In the genomic region with DNA sequence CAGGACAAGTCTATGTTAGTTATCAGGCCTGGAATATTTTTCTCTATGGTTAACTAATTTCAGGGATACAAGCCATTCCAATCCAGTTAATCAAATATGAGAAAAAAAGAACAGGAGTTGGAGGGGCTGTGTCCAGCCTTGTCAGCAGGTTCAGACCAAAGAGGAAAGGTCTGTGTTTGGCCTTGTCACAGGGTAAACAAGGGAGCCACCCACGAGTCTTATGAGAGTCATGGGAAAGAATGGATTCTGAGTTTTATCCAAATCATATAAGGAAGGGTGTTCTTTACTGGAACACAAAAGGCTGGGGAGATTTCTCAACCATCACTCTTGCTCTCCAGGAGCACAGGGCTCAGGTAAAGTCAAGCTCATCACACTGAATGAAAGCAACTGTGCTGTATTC, we compare ENCODE assay signal across 28 cellular contexts.
"Had no signal": no experiment of that assay in that cellular context is flagged by ENCODE, and none has a peak within 500 bp of the region (broad histone marks: within the 10 kb centered on the region; RNA-seq: fewer than 3 reads in every experiment).

No MANE protein-coding gene starts in this region.

- H3K36me3 ChIP-seq: stomach, suprapubic skin, thoracic aorta, thyroid gland, tibial artery, tibial nerve, transverse colon, upper lobe of left lung, upper lobe of right lung, uterus, vagina had no signal

- H3K4me1 ChIP-seq: stomach, suprapubic skin, testis, thyroid gland, tibial artery, tibial nerve, transverse colon, upper lobe of left lung, upper lobe of right lung, uterus, vagina had no signal

- H3K27ac ChIP-seq: stomach, suprapubic skin, testis, thoracic aorta, thyroid gland, tibial artery, tibial nerve, transverse colon, upper lobe of left lung, upper lobe of right lung, uterus, vagina had no signal

- H3K4me3 ChIP-seq: stomach, suprapubic skin, testis, thoracic aorta, thyroid gland, tibial artery, tibial nerve, transverse colon, upper lobe of left lung, upper lobe of right lung, uterus, vagina had no signal

- ATAC-seq: stimulated activated effector memory CD8-positive, alpha-beta T cell treated with anti-CD3 and anti-CD28 coated beads, Interleukin-12 subunit alpha, Interleukin-12 subunit beta, amount 100 ng/mL, for 72 hours; stimulated activated memory B cell treated with anti-CD40 and anti-IgM and Interleukin-4, amounts not matched to agents 10 μg/mL and 1 μg/mL and 100 μg/mL, for 72 hours; stimulated activated naive B cell treated with anti-CD40 and anti-IgM and Interleukin-4, amounts not matched to agents 10 μg/mL and 1 μg/mL and 100 μg/mL, for 72 hours; stimulated activated naive CD8-positive, alpha-beta T cell treated with anti-CD3 and anti-CD28 coated beads, Interleukin-15, amount 100 ng/mL, for 72 hours; stimulated activated naive CD8-positive, alpha-beta T cell treated with anti-CD3 and anti-CD28 coated beads, Interleukin-15, Interleukin-2, amounts not matched to agents 100 U/mL and 50 U/mL, for 24 hours; upper lobe of right lung had no signal

- H3K4me3 Mint-ChIP-seq: stimulated activated effector memory CD8-positive, alpha-beta T cell treated with anti-CD3 and anti-CD28 coated beads, Interleukin-12 subunit alpha, Interleukin-12 subunit beta, amount 100 ng/mL, for 72 hours; stimulated activated memory B cell treated with anti-CD40 and anti-IgM and Interleukin-4, amounts not matched to agents 10 μg/mL and 1 μg/mL and 100 μg/mL, for 72 hours; stimulated activated naive B cell treated with anti-CD40 and anti-IgM and Interleukin-4, amounts not matched to agents 10 μg/mL and 1 μg/mL and 100 μg/mL, for 72 hours; stimulated activated naive CD8-positive, alpha-beta T cell treated with anti-CD3 and anti-CD28 coated beads, Interleukin-15, amount 100 ng/mL, for 72 hours; stimulated activated naive CD8-positive, alpha-beta T cell treated with anti-CD3 and anti-CD28 coated beads, Interleukin-15, Interleukin-2, amounts not matched to agents 100 ng/mL and 50 ng/mL, for 24 hours; type B pancreatic cell had no signal

- H3K27ac Mint-ChIP-seq: stimulated activated effector memory CD8-positive, alpha-beta T cell treated with anti-CD3 and anti-CD28 coated beads, Interleukin-12 subunit alpha, Interleukin-12 subunit beta, amount 100 ng/mL, for 72 hours; stimulated activated memory B cell treated with anti-CD40 and anti-IgM and Interleukin-4, amounts not matched to agents 10 μg/mL and 1 μg/mL and 100 μg/mL, for 72 hours; stimulated activated naive B cell treated with anti-CD40 and anti-IgM and Interleukin-4, amounts not matched to agents 10 μg/mL and 1 μg/mL and 100 μg/mL, for 72 hours; stimulated activated naive CD8-positive, alpha-beta T cell treated with anti-CD3 and anti-CD28 coated beads, Interleukin-15, amount 100 ng/mL, for 72 hours; stimulated activated naive CD8-positive, alpha-beta T cell treated with anti-CD3 and anti-CD28 coated beads, Interleukin-15, Interleukin-2, amounts not matched to agents 100 ng/mL and 50 ng/mL, for 24 hours; type B pancreatic cell had no signal

- H3K9me3 Mint-ChIP-seq: stimulated activated effector memory CD8-positive, alpha-beta T cell treated with anti-CD3 and anti-CD28 coated beads, Interleukin-12 subunit alpha, Interleukin-12 subunit beta, amount 100 ng/mL, for 72 hours; stimulated activated memory B cell treated with anti-CD40 and anti-IgM and Interleukin-4, amounts not matched to agents 10 μg/mL and 1 μg/mL and 100 μg/mL, for 72 hours; stimulated activated naive CD8-positive, alpha-beta T cell treated with anti-CD3 and anti-CD28 coated beads, Interleukin-15, amount 100 ng/mL, for 72 hours; type B pancreatic cell had no signal

- DNase-seq: stimulated activated CD4-positive, alpha-beta T cell treated with anti-CD3 and anti-CD28 coated beads, Interleukin-2, amount 100 ng/mL, for 48 hours; stimulated activated CD4-positive, alpha-beta T cell treated with anti-CD3 and anti-CD28 coated beads, Interleukin-4, amount 100 ng/mL, for 1 hour; stimulated activated CD4-positive, alpha-beta T cell treated with anti-CD3 and anti-CD28 coated beads, Interleukin-4, amount 100 ng/mL, for 24 hours; stimulated activated CD4-positive, alpha-beta T cell treated with anti-CD3 and anti-CD28 coated beads, Interleukin-4, amount 100 ng/mL, for 4 hours; stimulated activated CD8-positive, alpha-beta memory T cell treated with anti-CD3 and anti-CD28 coated beads, Interleukin-4, amount 100 ng/mL, for 48 hours; stimulated activated naive B cell treated with anti-CD40 and anti-IgM and Interleukin-4, amounts not matched to agents 10 μg/mL and 1 μg/mL and 100 μg/mL, for 72 hours; stimulated activated naive CD4-positive, alpha-beta T cell; stimulated activated naive CD4-positive, alpha-beta T cell treated with Interleukin-2 at 50 U/mL for 16 hours; stimulated activated naive CD8-positive, alpha-beta T cell treated with anti-CD3 and anti-CD28 coated beads, Interleukin-15, amount 100 ng/mL, for 72 hours; stimulated activated naive CD8-positive, alpha-beta T cell treated with anti-CD3 and anti-CD28 coated beads, Interleukin-15, Interleukin-2, amounts not matched to agents 100 U/mL and 50 U/mL, for 24 hours; stomach; substantia nigra; testis; thyroid gland; tibial artery; transverse colon; trophoblast cell; upper lobe of left lung; upper lobe of right lung; uterus had no signal

- H3K36me3 Mint-ChIP-seq: stimulated activated effector memory CD8-positive, alpha-beta T cell treated with anti-CD3 and anti-CD28 coated beads, Interleukin-12 subunit alpha, Interleukin-12 subunit beta, amount 100 ng/mL, for 72 hours; stimulated activated memory B cell treated with anti-CD40 and anti-IgM and Interleukin-4, amounts not matched to agents 10 μg/mL and 1 μg/mL and 100 μg/mL, for 72 hours; type B pancreatic cell had no signal

- H3K4me1 Mint-ChIP-seq: stimulated activated effector memory CD8-positive, alpha-beta T cell treated with anti-CD3 and anti-CD28 coated beads, Interleukin-12 subunit alpha, Interleukin-12 subunit beta, amount 100 ng/mL, for 72 hours; stimulated activated memory B cell treated with anti-CD40 and anti-IgM and Interleukin-4, amounts not matched to agents 10 μg/mL and 1 μg/mL and 100 μg/mL, for 72 hours; stimulated activated naive B cell treated with anti-CD40 and anti-IgM and Interleukin-4, amounts not matched to agents 10 μg/mL and 1 μg/mL and 100 μg/mL, for 72 hours; stimulated activated naive CD8-positive, alpha-beta T cell treated with anti-CD3 and anti-CD28 coated beads, Interleukin-15, amount 100 ng/mL, for 72 hours had no signal

- H3K27me3 ChIP-seq: stomach, suprapubic skin, testis, thyroid gland, tibial artery, tibial nerve, transverse colon, upper lobe of left lung, upper lobe of right lung, uterus, vagina had no signal

- H3K9me3 ChIP-seq: stomach, suprapubic skin, testis, thoracic aorta, thyroid gland, tibial artery, tibial nerve, transverse colon, upper lobe of left lung, upper lobe of right lung, uterus, vagina had no signal
